Comparison of ENCODE assay signal across 8 cellular contexts in genomic region chr14:21455592-21455911, GRCh38. TPM values are rescaled to one million over a fixed set of nuclear protein-coding genes. Genes with fewer than 3 reads are reported as not detected.
DNase-seq lines count a peak whose midpoint lies in the region; ATAC-seq and TF ChIP-seq lines count a peak whose summit lies in the region.

No MANE protein-coding gene starts in this region.

- POLR2A ChIA-PET in OCI-LY7 (lab: Charles Lee), result interaction anchor here (0.9 to 4.1 kb wide), 11 partner anchors 9 to 186 kb away, joined by 3 to 35 read pairs (median 4); partner anchors contain the start of genes RAB2B, SALL2 and TOX4

- H3K36me3 ChIP-seq in OCI-LY7 (ENCODE audit: insufficient read depth, low read length), result peaks cover 38% of the 10 kb centered on the region

- peak overlapping the region; percentile 93 to 95 for H3K4me3 Mint-ChIP-seq in CD14-positive monocyte
- H3K4me3 Mint-ChIP-seq in neural crest cell, result peak overlapping the region; percentile 99

- peak; percentile 12 for ATAC-seq in GM21786 (IDR thresholded peaks at IDR 0.05; ENCODE audit: unreplicated experiment)

- CTCF ChIA-PET in OCI-LY7 (lab: Charles Lee; ENCODE audit: unreplicated experiment), result interaction anchor here (0.6 to 1.7 kb wide), 6 partner anchors 11 to 352 kb away, joined by 3 to 5 read pairs (median 4); no protein-coding TSS in a partner anchor

- peaks cover 0 to 1% (median 0%) of the 10 kb centered on the region in 3 donors for H3K27me3 Mint-ChIP-seq in CD14-positive monocyte (ENCODE audit: low read depth in 3 of 3)
- H3K27me3 Mint-ChIP-seq in neural crest cell (ENCODE audit: low read depth), result no peaks in the 10 kb centered on the region

- H3K36me3 Mint-ChIP-seq in CD14-positive monocyte, result peaks cover 18 to 24% of the 10 kb centered on the region in 2 donors
- peaks cover 7% of the 10 kb centered on the region for H3K36me3 Mint-ChIP-seq in neural crest cell (ENCODE audit: low read depth)

- TF ChIP-seq CTCF in CD14-positive monocyte (IDR thresholded peaks at IDR 0.05) (no peak), OCI-LY7 (conservative IDR thresholded peaks at IDR 0.05; ENCODE audit: low read length) (no peak), epithelial cell of esophagus (IDR thresholded peaks at IDR 0.05; ENCODE audit: insufficient read depth, low read depth, low read length, missing control alignments) (no peak), neural crest cell (conservative IDR thresholded peaks at IDR 0.05) (no peak)

- BruUV-seq in OCI-LY7 (replicated peaks; lab: Mats Ljungman, UMichigan), result no TSS peak

- peak overlapping the region; percentile 70; the same call in 1 of the 2 replicates for H2AFZ ChIP-seq in OCI-LY7 (ENCODE audit: low read length)

- H3K9me3 Mint-ChIP-seq in CD14-positive monocyte (no peaks in the 10 kb centered on the region), neural crest cell (no peaks in the 10 kb centered on the region)

- DNase-seq in CD14-positive monocyte (ENCODE audit: low spot score) (no peak), OCI-LY7 (ENCODE audit: low spot score) (no peak), epithelial cell of esophagus (ENCODE audit: low read depth) (peak; percentile 40), neural crest cell (ENCODE audit: low read depth, low spot score) (no peak), HK-2 (ENCODE audit: unreplicated experiment) (no peak)
- no peak for DNase-seq in stimulated activated CD4-positive, alpha-beta T cell treated with anti-CD3 and anti-CD28 coated beads, Interleukin-4, amount 100 ng/mL, for 24 hours
- DNase-seq in activated CD4-positive, CD25-positive, alpha-beta regulatory T cell (lab: John Stamatoyannopoulos, UW), result no peak

- H3K9me3 ChIP-seq in OCI-LY7 (ENCODE audit: low read length), result no peaks in the 10 kb centered on the region

- H3K4me1 Mint-ChIP-seq in CD14-positive monocyte (peaks cover 25% of the 10 kb centered on the region), neural crest cell (peaks cover 31% of the 10 kb centered on the region)

- H3K27ac ChIP-seq in OCI-LY7 (ENCODE audit: low read depth, low read length, poor library complexity, severe bottlenecking), result peak overlapping the region; percentile 73

- peak overlapping the region; percentile 91 for H3K4me3 ChIP-seq in OCI-LY7 (ENCODE audit: low read depth, low read length, poor library complexity, severe bottlenecking)
- peak overlapping the region; percentile 83 for H3K4me3 ChIP-seq in epithelial cell of esophagus (ENCODE audit: low read length)

- peaks cover 52% of the 10 kb centered on the region for H3K79me2 ChIP-seq in OCI-LY7 (ENCODE audit: insufficient read depth, low read depth, low read length)

- peaks cover 18% of the 10 kb centered on the region for H3K4me1 ChIP-seq in OCI-LY7 (ENCODE audit: insufficient read depth, low read length, poor library complexity, severe bottlenecking)

- peaks cover 12% of the 10 kb centered on the region; the same call in 1 of the 2 replicates for H4K20me1 ChIP-seq in OCI-LY7 (ENCODE audit: insufficient read depth, low read length)

- intact Hi-C loops in CD14-positive monocyte (cut with micrococcal nuclease) (loop anchor here in 1 of 2 donors (5.0 kb wide), 1 partner anchor 57 kb away; the partner anchor contains the start of gene METTL3), OCI-LY7 (cut with micrococcal nuclease; ENCODE audit: unreplicated experiment) (no loop called here)

- peak overlapping the region; percentile 88 for H3K4me2 ChIP-seq in OCI-LY7 (ENCODE audit: low read length)

- H3K27ac Mint-ChIP-seq in CD14-positive monocyte (peak overlapping the region; percentile 87 to 99 (median 97)), neural crest cell (ENCODE audit: unreplicated experiment) (peak overlapping the region; percentile 98)

- H3K9me2 ChIP-seq in OCI-LY7 (ENCODE audit: insufficient read depth, low read length), result no peaks in the 10 kb centered on the region

RNA-seq across cellular contexts. Expression of gene CHD8, which starts 0.4 kb away (rescaled TPM):
- polyA plus RNA-seq in CD14-positive monocyte, result 10 to 100 TPM in 1 of 2 donors, 1 to 10 TPM in 1; 8.2 to 15.1 TPM
- total RNA-seq in OCI-LY7 (2014; rRNA removed; shearing (Covaris generic)), result 64.1 and 69.2 TPM in 2 replicates
- total RNA-seq in OCI-LY7 (2022) (115 and 124 TPM in 2 replicates), neural crest cell (137 and 145 TPM in 2 replicates)

RNA-seq across cellular contexts. Expression of gene RAB2B, which starts 21.2 kb away (rescaled TPM):
- polyA plus RNA-seq in CD14-positive monocyte, result 1 to 10 TPM; 2.1 to 5.1 TPM
- 14.4 and 14.5 TPM in 2 replicates for total RNA-seq in OCI-LY7 (2014; rRNA removed; shearing (Covaris generic))
- total RNA-seq in OCI-LY7 (2022) (18.7 and 24.2 TPM in 2 replicates), neural crest cell (30.2 and 31.6 TPM in 2 replicates)

RNA-seq across cellular contexts. Expression of gene TOX4, which starts 21.4 kb away (rescaled TPM):
- 10 to 100 TPM; 68.5 to 73.1 TPM for polyA plus RNA-seq in CD14-positive monocyte
- total RNA-seq in OCI-LY7 (2014; rRNA removed; shearing (Covaris generic)), result 17.6 and 26.1 TPM in 2 replicates
- total RNA-seq in OCI-LY7 (2022), result 56.2 and 65.4 TPM in 2 replicates
- total RNA-seq in neural crest cell, result 59.7 and 64.3 TPM in 2 replicates

RNA-seq across cellular contexts. Expression of gene METTL3, which starts 55.6 kb away (rescaled TPM):
- 10 to 100 TPM in 1 of 2 donors, 1 to 10 TPM in 1; 9.5 to 10.8 TPM for polyA plus RNA-seq in CD14-positive monocyte
- 118 and 145 TPM in 2 replicates for total RNA-seq in OCI-LY7 (2014; rRNA removed; shearing (Covaris generic))
- total RNA-seq in OCI-LY7 (2022) (101 and 105 TPM in 2 replicates), neural crest cell (90.7 and 96.6 TPM in 2 replicates)
